ENCODE assay signal across 14 cellular contexts in genomic region chr3:25854635-25855034, GRCh38.
DNase-seq lines count a peak whose midpoint lies in the region; ATAC-seq and TF ChIP-seq lines count a peak whose summit lies in the region.
"Had no signal": no experiment of that assay in that cellular context is flagged by ENCODE, and none has a peak within 500 bp of the region (broad histone marks: within the 10 kb centered on the region; RNA-seq: fewer than 3 reads in every experiment).

No MANE protein-coding gene starts in this region.

- H3K9me2 ChIP-seq in PC-9 (ENCODE audit: insufficient read depth): no peaks in the 10 kb centered on the region

- H3K9me3 ChIP-seq in PC-9 (ENCODE audit: insufficient read depth, low read depth) (no peaks in the 10 kb centered on the region), trophoblast cell (ENCODE audit: insufficient read depth, low read depth, low read length) (no peaks in the 10 kb centered on the region)

- H3K27me3 Mint-ChIP-seq in Calu3 (ENCODE audit: unreplicated experiment): no peaks in the 10 kb centered on the region
- H3K27me3 Mint-ChIP-seq: activated CD4-positive, alpha-beta memory T cell treated with anti-CD3 and anti-CD28 coated beads, Interleukin-2, amount 10 ng/mL, durations not matched to agents 7 days and 5 days had no signal

- H3K4me1 Mint-ChIP-seq in Calu3 (ENCODE audit: low read depth, unreplicated experiment): peaks cover 26% of the 10 kb centered on the region
- H3K4me1 Mint-ChIP-seq: activated CD4-positive, alpha-beta memory T cell treated with anti-CD3 and anti-CD28 coated beads, Interleukin-2, amount 10 ng/mL, durations not matched to agents 7 days and 5 days had no signal

- peak overlapping the region; percentile 16 for H3K4me3 Mint-ChIP-seq in Calu3 (ENCODE audit: low read depth, unreplicated experiment)
- H3K4me3 Mint-ChIP-seq: activated CD4-positive, alpha-beta memory T cell treated with anti-CD3 and anti-CD28 coated beads, Interleukin-2, amount 10 ng/mL, durations not matched to agents 7 days and 5 days; activated naive CD4-positive, alpha-beta T cell treated with anti-CD3 and anti-CD28 coated beads, Interleukin-2, amount 50 U/mL, for 24 hours had no signal

- H3K18ac ChIP-seq in trophoblast cell (ENCODE audit: low read length): no peak overlapping the region

- no peak for ATAC-seq in HG03039 (IDR thresholded peaks at IDR 0.05; ENCODE audit: unreplicated experiment)
- ATAC-seq: sciatic nerve had no signal

- H2AK5ac ChIP-seq in trophoblast cell (ENCODE audit: low read length): no peak overlapping the region

- no peak overlapping the region for H4K12ac ChIP-seq in trophoblast cell (ENCODE audit: low read depth, low read length)

- H3K14ac ChIP-seq in trophoblast cell (ENCODE audit: low read length): no peak overlapping the region

- no peaks in the 10 kb centered on the region for H3K9me3 Mint-ChIP-seq in Calu3 (ENCODE audit: low read depth, unreplicated experiment)
- H3K9me3 Mint-ChIP-seq: activated naive CD4-positive, alpha-beta T cell treated with anti-CD3 and anti-CD28 coated beads, Interleukin-2, amount 50 U/mL, for 24 hours had no signal

- H3K4me3 ChIP-seq in PC-9: no peak overlapping the region
- H3K4me3 ChIP-seq in trophoblast cell (ENCODE audit: low read depth, low read length): no peak overlapping the region
- no peak overlapping the region for H3K4me3 ChIP-seq in coronary artery

- DNase-seq in Calu3: peak; percentile 4
- peak; percentile 23 to 49 for DNase-seq in PC-9
- DNase-seq in erythroblast (lab: John Stamatoyannopoulos, UW): peak; percentile 5 to 13
- DNase-seq in trophoblast cell: peak; percentile 59 to 79
- DNase-seq in coronary artery (ENCODE audit: low spot score): no peak
- DNase-seq in effector CD8-positive, alpha-beta T cell (lab: John Stamatoyannopoulos, UW): no peak
- no peak for DNase-seq in NCI-H1436 (lab: John Stamatoyannopoulos, UW)
- DNase-seq: activated CD4-positive, alpha-beta memory T cell treated with anti-CD3 and anti-CD28 coated beads, Interleukin-2, amount 10 ng/mL, durations not matched to agents 7 days and 5 days; NCI-H1092; NCI-H526 treated with DMSO at 0.1 percent for 48 hours had no signal

- H3K4me1 ChIP-seq in PC-9 (replicated peaks; ENCODE audit: insufficient read depth): peaks cover 24% of the 10 kb centered on the region
- peaks cover 0 to 2% of the 10 kb centered on the region in 2 experiments for H3K4me1 ChIP-seq in trophoblast cell (ENCODE audit: control insufficient read depth in 1 of 2, insufficient read depth in 2 of 2, low read length in 2 of 2)

- no peak overlapping the region for H2BK5ac ChIP-seq in trophoblast cell (ENCODE audit: low read depth, low read length, poor library complexity)

- peaks cover 10% of the 10 kb centered on the region for H3F3A ChIP-seq in PC-9 (ENCODE audit: insufficient read depth, low read depth)

- CTCF ChIA-PET in Calu3 (lab: Charles Lee): interaction anchor here (0.9 to 1.6 kb wide), 5 partner anchors 10 to 108 kb away, joined by 3 to 5 read pairs (median 3); partner anchors contain the start of gene NGLY1
- CTCF ChIA-PET in PC-9 (lab: Charles Lee): interaction anchor here (0.6 to 0.9 kb wide), 2 partner anchors 75 to 516 kb away, joined by 3 to 7 read pairs; no protein-coding TSS in a partner anchor

- no peak overlapping the region for H3K23ac ChIP-seq in trophoblast cell (ENCODE audit: low read length)

- WGBS in trophoblast cell (ENCODE audit: extremely low coverage, insufficient coverage, insufficient read length): no CpG with 5 or more reads among the region's 3 CpGs

- no peak for TF ChIP-seq CTCF in Calu3 (IDR thresholded peaks at IDR 0.05; ENCODE audit: unreplicated experiment)
- no peak for TF ChIP-seq CTCF in PC-9 (conservative IDR thresholded peaks at IDR 0.05)
- no peak for TF ChIP-seq CTCF in coronary artery (IDR thresholded peaks at IDR 0.05)

- H4K20me1 ChIP-seq in PC-9 (ENCODE audit: insufficient read depth): no peaks in the 10 kb centered on the region

- intact Hi-C loops in Calu3 (cut with micrococcal nuclease; ENCODE audit: unreplicated experiment) (loop anchor here (5.0 kb wide), 1 partner anchor 192 kb away; the partner anchor contains the start of gene TOP2B), PC-9 (cut with micrococcal nuclease; ENCODE audit: unreplicated experiment) (loop anchor here (5.0 kb wide), 1 partner anchor 72 kb away; the partner anchor contains the start of gene NGLY1)

- H3K36me3 ChIP-seq in PC-9 (ENCODE audit: low read depth) (no peaks in the 10 kb centered on the region), trophoblast cell (ENCODE audit: control insufficient read depth in 1 of 2, insufficient read depth in 2 of 2, low read length in 2 of 2) (no peaks in the 10 kb centered on the region)

- POLR2A ChIA-PET in PC-9 (lab: Charles Lee; ENCODE audit: unreplicated experiment): interaction anchor here (0.6 kb wide), 1 partner anchor 418 kb away, joined by 6 read pairs; no protein-coding TSS in a partner anchor

- no peak overlapping the region for H4K91ac ChIP-seq in trophoblast cell (ENCODE audit: low read depth, low read length)

- H2BK12ac ChIP-seq in trophoblast cell (ENCODE audit: low read length): no peak overlapping the region

- BruUV-seq in Calu3 (replicated peaks; lab: Mats Ljungman, UMichigan) (no TSS peak), PC-9 (replicated peaks; lab: Mats Ljungman, UMichigan) (no TSS peak)

- TF ChIP-seq POLR2A in erythroblast (IDR thresholded peaks at IDR 0.05; ENCODE audit: low read length): no peak

- H3K27ac ChIP-seq in PC-9 (peak overlapping the region; percentile 40; the same call in 1 of the 2 replicates), trophoblast cell (ENCODE audit: low read depth, low read length) (no peak overlapping the region), coronary artery (no peak overlapping the region)
- H3K27ac ChIP-seq: HL-60 had no signal

- no peak overlapping the region for H3K9ac ChIP-seq in trophoblast cell (ENCODE audit: low read length)

- H3K27me3 ChIP-seq in PC-9 (ENCODE audit: insufficient read depth, low read depth) (no peaks in the 10 kb centered on the region), trophoblast cell (ENCODE audit: insufficient read depth, low read length) (no peaks in the 10 kb centered on the region)

- no peak overlapping the region for H3K27ac Mint-ChIP-seq in Calu3 (ENCODE audit: unreplicated experiment)
- H3K27ac Mint-ChIP-seq: activated CD4-positive, alpha-beta memory T cell treated with anti-CD3 and anti-CD28 coated beads, Interleukin-2, amount 10 ng/mL, durations not matched to agents 7 days and 5 days had no signal

- no peak overlapping the region for H2AFZ ChIP-seq in PC-9
- H2AFZ ChIP-seq in trophoblast cell (ENCODE audit: insufficient read depth, low read length, poor library complexity): no peak overlapping the region

- peak overlapping the region; percentile 47 for H3K4me2 ChIP-seq in PC-9
- no peak overlapping the region for H3K4me2 ChIP-seq in trophoblast cell (ENCODE audit: low read length)

- H4K8ac ChIP-seq in trophoblast cell (ENCODE audit: low read depth, low read length): no peak overlapping the region

- no peaks in the 10 kb centered on the region for H3K36me3 Mint-ChIP-seq in Calu3 (ENCODE audit: insufficient read depth, unreplicated experiment)
- H3K36me3 Mint-ChIP-seq: activated naive CD4-positive, alpha-beta T cell treated with anti-CD3 and anti-CD28 coated beads, Interleukin-2, amount 50 U/mL, for 24 hours had no signal

- H3K79me2 ChIP-seq in PC-9 (ENCODE audit: low read depth) (no peaks in the 10 kb centered on the region), trophoblast cell (ENCODE audit: control insufficient read depth, insufficient read depth, low read length, poor library complexity) (no peaks in the 10 kb centered on the region)

- no peaks in the 10 kb centered on the region for H3K79me1 ChIP-seq in trophoblast cell (ENCODE audit: low read length)

- H2BK120ac ChIP-seq in trophoblast cell (ENCODE audit: insufficient read depth, low read length, poor library complexity): no peak overlapping the region

- H3K4ac ChIP-seq in trophoblast cell (ENCODE audit: low read depth, low read length): no peak overlapping the region

Comparison
In these comparisons a context has a peak if more than half of its experiments do, and no peak if none do; other contexts are left out.
1. DNase-seq: peak in Calu3 (single experiment), PC-9 (2 of 2), erythroblast (2 of 2) and trophoblast cell (2 of 2); none in coronary artery (single experiment), effector CD8-positive, alpha-beta T cell (single experiment) and NCI-H1436 (single experiment).